Comparison of ENCODE assay signal across 15 cellular contexts in genomic region chr6:106253194-106253593, GRCh38.
A peak's percentile ranks its signal among the peaks of the same experiment; 100 is the strongest.
DNase-seq lines count a peak whose midpoint lies in the region; ATAC-seq and TF ChIP-seq lines count a peak whose summit lies in the region.
"Had no signal": no experiment of that assay in that cellular context is flagged by ENCODE, and none has a peak within 500 bp of the region (broad histone marks: within the 10 kb centered on the region; RNA-seq: fewer than 3 reads in every experiment).

No MANE protein-coding gene starts in this region.

- H3K9me3 ChIP-seq in adipocyte (ENCODE audit: control insufficient read depth, low read length): no peaks in the 10 kb centered on the region
- H3K9me3 ChIP-seq in trophoblast cell (ENCODE audit: insufficient read depth, low read depth, low read length): no peaks in the 10 kb centered on the region

- H3K4me2 ChIP-seq in trophoblast cell (ENCODE audit: low read length): no peak overlapping the region
- H3K4me2 ChIP-seq: hepatocyte had no signal

- H3K23ac ChIP-seq in trophoblast cell (ENCODE audit: low read length): no peak overlapping the region

- no peaks in the 10 kb centered on the region for H3K36me3 ChIP-seq in ACC112 (ENCODE audit: insufficient read depth, low read length)
- H3K36me3 ChIP-seq in adipocyte (ENCODE audit: control insufficient read depth, insufficient read depth, low read length, severe bottlenecking): no peaks in the 10 kb centered on the region
- H3K36me3 ChIP-seq in trophoblast cell (ENCODE audit: control insufficient read depth in 1 of 2, insufficient read depth in 2 of 2, low read length in 2 of 2): peaks cover 0 to 2% of the 10 kb centered on the region in 2 experiments

- H4K8ac ChIP-seq in trophoblast cell (ENCODE audit: low read depth, low read length): no peak overlapping the region

- BruUV-seq in Calu3 (replicated peaks; lab: Mats Ljungman, UMichigan): no TSS peak

- no peak overlapping the region for H2BK12ac ChIP-seq in trophoblast cell (ENCODE audit: low read length)

- H3K14ac ChIP-seq in trophoblast cell (ENCODE audit: low read length): no peak overlapping the region

- H2AFZ ChIP-seq in ACC112 (ENCODE audit: low read length, unreplicated experiment) (no peak overlapping the region), trophoblast cell (ENCODE audit: insufficient read depth, low read length, poor library complexity) (no peak overlapping the region)
- H2AFZ ChIP-seq: hepatocyte had no signal

- H3K4me3 ChIP-seq in ACC112 (ENCODE audit: low read depth, low read length) (peak overlapping the region; percentile 35; the same call in 1 of the 2 replicates), HFF-Myc (replicated peaks; ENCODE audit: low read depth, low read length) (no peak overlapping the region), adipocyte (ENCODE audit: low read length) (no peak overlapping the region), trophoblast cell (ENCODE audit: low read depth, low read length) (no peak overlapping the region)
- H3K4me3 ChIP-seq: hepatocyte had no signal

- no peak overlapping the region for H2BK120ac ChIP-seq in trophoblast cell (ENCODE audit: insufficient read depth, low read length, poor library complexity)

- H4K91ac ChIP-seq in trophoblast cell (ENCODE audit: low read depth, low read length): no peak overlapping the region

- CTCF ChIA-PET in Calu3 (lab: Charles Lee): no interaction called here

- no peak overlapping the region for H3K4ac ChIP-seq in trophoblast cell (ENCODE audit: low read depth, low read length)

- H3K27ac ChIP-seq in ACC112 (ENCODE audit: low read depth, low read length) (peak overlapping the region; percentile 78), foreskin keratinocyte (peak overlapping the region; percentile 8), trophoblast cell (ENCODE audit: low read depth, low read length) (no peak overlapping the region)
- H3K27ac ChIP-seq: hepatocyte had no signal

- H3K79me2 ChIP-seq in ACC112 (ENCODE audit: control insufficient read depth, insufficient read depth, low read length, unreplicated experiment) (peaks cover 41% of the 10 kb centered on the region), trophoblast cell (ENCODE audit: control insufficient read depth, insufficient read depth, low read length, poor library complexity) (peaks cover 2% of the 10 kb centered on the region)

- H4K12ac ChIP-seq in trophoblast cell (ENCODE audit: low read depth, low read length): no peak overlapping the region

- DNase-seq in HFF-Myc (ENCODE audit: extremely low read depth, low read depth) (peak; percentile 55), adipocyte (ENCODE audit: low read depth) (peak; percentile 49), foreskin keratinocyte (peak; percentile 47 to 68), Calu3 (no peak), trophoblast cell (no peak)
- DNase-seq: AML-193; DND-41; posterior cingulate gyrus; stimulated activated CD4-positive, alpha-beta T cell treated with anti-CD3 and anti-CD28 coated beads, Interleukin-2, amount 100 ng/mL, for 48 hours; stimulated activated naive CD4-positive, alpha-beta T cell treated with Interleukin-2 at 50 U/mL for 16 hours; T-helper 9 cell had no signal

- H3K9me3 Mint-ChIP-seq in Calu3 (ENCODE audit: low read depth, unreplicated experiment): no peaks in the 10 kb centered on the region

- no peaks in the 10 kb centered on the region for H3K36me3 Mint-ChIP-seq in Calu3 (ENCODE audit: insufficient read depth, unreplicated experiment)

- H3K27ac Mint-ChIP-seq in Calu3 (ENCODE audit: unreplicated experiment): no peak overlapping the region

- no peaks in the 10 kb centered on the region for H3K27me3 Mint-ChIP-seq in Calu3 (ENCODE audit: unreplicated experiment)

- H3K4me1 ChIP-seq in ACC112 (ENCODE audit: control insufficient read depth, insufficient read depth, low read length, unreplicated experiment) (peaks cover 60% of the 10 kb centered on the region), adipocyte (ENCODE audit: control insufficient read depth, insufficient read depth, low read length) (peaks cover 52% of the 10 kb centered on the region), foreskin keratinocyte (peaks cover 34% of the 10 kb centered on the region), trophoblast cell (ENCODE audit: control insufficient read depth in 1 of 2, insufficient read depth in 2 of 2, low read length in 2 of 2) (no peaks in the 10 kb centered on the region)

- TF ChIP-seq CTCF in HFF-Myc (IDR thresholded peaks at IDR 0.05; ENCODE audit: low read depth, low read length, missing control alignments) (no peak), foreskin keratinocyte (conservative IDR thresholded peaks at IDR 0.05) (no peak), Calu3 (IDR thresholded peaks at IDR 0.05; ENCODE audit: unreplicated experiment) (no peak)

- no CpG with 5 or more reads among the region's 1 CpG for WGBS in trophoblast cell (ENCODE audit: extremely low coverage, insufficient coverage, insufficient read length)

- H3K4me1 Mint-ChIP-seq in Calu3 (ENCODE audit: low read depth, unreplicated experiment): peaks cover 19% of the 10 kb centered on the region

- ATAC-seq in foreskin keratinocyte (peak; percentile 79), GM19455 (IDR thresholded peaks at IDR 0.05; ENCODE audit: unreplicated experiment) (no peak), esophagus mucosa (no peak)

- intact Hi-C loops in Calu3 (cut with micrococcal nuclease; ENCODE audit: unreplicated experiment): no loop called here

- H3K4me3 Mint-ChIP-seq in Calu3 (ENCODE audit: low read depth, unreplicated experiment): no peak overlapping the region

- no peak overlapping the region for H3K9ac ChIP-seq in adipocyte (ENCODE audit: low read length)
- H3K9ac ChIP-seq in trophoblast cell (ENCODE audit: low read length): no peak overlapping the region

- H3K79me1 ChIP-seq in trophoblast cell (ENCODE audit: low read length): no peaks in the 10 kb centered on the region

- H2BK5ac ChIP-seq in trophoblast cell (ENCODE audit: low read depth, low read length, poor library complexity): no peak overlapping the region

- H2AK5ac ChIP-seq in trophoblast cell (ENCODE audit: low read length): no peak overlapping the region

- H3K27me3 ChIP-seq in ACC112 (ENCODE audit: insufficient read depth, low read length): no peaks in the 10 kb centered on the region
- H3K27me3 ChIP-seq in adipocyte (replicated peaks; ENCODE audit: control insufficient read depth, insufficient read depth, low read length): no peaks in the 10 kb centered on the region
- H3K27me3 ChIP-seq in foreskin keratinocyte: no peaks in the 10 kb centered on the region
- no peaks in the 10 kb centered on the region for H3K27me3 ChIP-seq in trophoblast cell (ENCODE audit: insufficient read depth, low read length)
- H3K27me3 ChIP-seq: hepatocyte had no signal

- no peak overlapping the region for H3K18ac ChIP-seq in trophoblast cell (ENCODE audit: low read length)

Comparison
In these comparisons a context has a peak if more than half of its experiments do, and no peak if none do; other contexts are left out.
1. DNase-seq: peak in HFF-Myc (single experiment), adipocyte (single experiment) and foreskin keratinocyte (2 of 2); none in Calu3 (single experiment) and trophoblast cell (0 of 2).